In genomic region chr4:80125252-80126177, GRCh38 we compare ENCODE assay signal across 1 cellular context.
A peak's percentile ranks its signal among the peaks of the same experiment; 100 is the strongest.
TF ChIP-seq lines count a peak whose summit lies in the region.

No MANE protein-coding gene starts in this region.

TF ChIP-seq in K562, 482 proteins besides CTCF, POLR2A, EP300 and RAD21 (continued from another document and continues in another):
- 0 out of 2 replicates have a peak, but pooled peaks have one; percentile 18 for TF ChIP-seq HBP1 (CRISPR knock-in tag; IDR thresholded peaks at IDR 0.05)
- TF ChIP-seq NONO (IDR thresholded peaks at IDR 0.05; ENCODE audit: low read depth in 2 of 2, low read length in 1 of 2): no peak
- TF ChIP-seq TCF7L2 (IDR thresholded peaks at IDR 0.05; ENCODE audit: low read depth, low read length): no peak
- no peak for TF ChIP-seq ZC3H4 (CRISPR knock-in tag; IDR thresholded peaks at IDR 0.05; ENCODE audit: borderline replicate concordance)
- no peak for TF ChIP-seq ZNF134 (CRISPR knock-in tag; conservative IDR thresholded peaks at IDR 0.05)
- TF ChIP-seq HNRNPH1 (optimal IDR thresholded peaks at IDR 0.05; ENCODE audit: low read depth, low read length): no peak
- no peak; the same call in 1 of the 2 replicates for TF ChIP-seq NCOA1 (IDR thresholded peaks at IDR 0.05; ENCODE audit: low read depth)
- no peak for TF ChIP-seq KAT2B (IDR thresholded peaks at IDR 0.05; ENCODE audit: low read depth, low read length)
- TF ChIP-seq ZNF140 (CRISPR knock-in tag; IDR thresholded peaks at IDR 0.05): no peak
- no peak for TF ChIP-seq RBM17 (IDR thresholded peaks at IDR 0.05; ENCODE audit: borderline replicate concordance, low read depth, low read length)
- TF ChIP-seq ZNF239 (CRISPR knock-in tag; IDR thresholded peaks at IDR 0.05): 0 out of 2 replicates have a peak, but pooled peaks have one; percentile 12
- no peak for TF ChIP-seq MBD2 (IDR thresholded peaks at IDR 0.05; ENCODE audit: borderline replicate concordance, low read depth)
- TF ChIP-seq XRCC4 (IDR thresholded peaks at IDR 0.05; ENCODE audit: extremely low read depth, insufficient read depth, insufficient read length): no peak
- TF ChIP-seq BCL6 (CRISPR knock-in tag; IDR thresholded peaks at IDR 0.05): no peak
- no peak for TF ChIP-seq SAP30 (IDR thresholded peaks at IDR 0.05; ENCODE audit: borderline replicate concordance, insufficient read depth, low read depth, low read length, poor library complexity, severe bottlenecking)
- no peak for TF ChIP-seq ZNF717 (CRISPR knock-in tag; IDR thresholded peaks at IDR 0.05)
- peak; percentile 52; the same call in 1 of the 2 replicates for TF ChIP-seq ZNF24 (IDR thresholded peaks at IDR 0.05)
- no peak for TF ChIP-seq JUNB (CRISPR knock-in tag; conservative IDR thresholded peaks at IDR 0.05)
- no peak for TF ChIP-seq PATZ1 (CRISPR knock-in tag; IDR thresholded peaks at IDR 0.05; ENCODE audit: borderline replicate concordance)
- TF ChIP-seq U2AF2 (optimal IDR thresholded peaks at IDR 0.05; ENCODE audit: low read depth, low read length): no peak
- TF ChIP-seq E4F1 (CRISPR knock-in tag; IDR thresholded peaks at IDR 0.05; ENCODE audit: borderline replicate concordance): 0 out of 2 replicates have a peak, but pooled peaks have one; percentile 27
- TF ChIP-seq TCFL5 (CRISPR knock-in tag; conservative IDR thresholded peaks at IDR 0.05): no peak
- no peak for TF ChIP-seq ARHGAP35 (IDR thresholded peaks at IDR 0.05; ENCODE audit: partially characterized antibody)
- TF ChIP-seq SREBF1 (IDR thresholded peaks at IDR 0.05; ENCODE audit: borderline replicate concordance, low read depth, low read length): no peak
- no peak for TF ChIP-seq BDP1 (IDR thresholded peaks at IDR 0.05; ENCODE audit: insufficient read depth, insufficient read length)
- TF ChIP-seq ZNF518B (CRISPR knock-in tag; IDR thresholded peaks at IDR 0.05): no peak
- TF ChIP-seq DMBX1 (CRISPR knock-in tag; IDR thresholded peaks at IDR 0.05; ENCODE audit: borderline replicate concordance): 0 out of 2 replicates have a peak, but pooled peaks have one; percentile 14
- no peak for TF ChIP-seq TCF7 (IDR thresholded peaks at IDR 0.05; ENCODE audit: borderline replicate concordance)
- no peak for TF ChIP-seq SUPT5H (IDR thresholded peaks at IDR 0.05)
- TF ChIP-seq SAFB2 (IDR thresholded peaks at IDR 0.05; ENCODE audit: borderline replicate concordance, low read depth, low read length, severe bottlenecking): no peak
- TF ChIP-seq SMARCC2 (IDR thresholded peaks at IDR 0.05; ENCODE audit: low read depth): no peak; the same call in none of the 2 replicates
- TF ChIP-seq CGGBP1 (CRISPR knock-in tag; IDR thresholded peaks at IDR 0.05): no peak
- peak; percentile 91; the same call in 1 of the 2 replicates for TF ChIP-seq ARID3A (IDR thresholded peaks at IDR 0.05; ENCODE audit: borderline replicate concordance, low read depth, low read length)
- TF ChIP-seq PCBP1 (IDR thresholded peaks at IDR 0.05; ENCODE audit: low read depth, low read length, poor library complexity, severe bottlenecking): no peak
- peak; percentile 20; the same call in 1 of the 2 replicates for TF ChIP-seq TAL1 (IDR thresholded peaks at IDR 0.05)
- no peak for TF ChIP-seq TAF1 (IDR thresholded peaks at IDR 0.05; ENCODE audit: control insufficient read depth, extremely low read depth, insufficient read depth, low read length, severe bottlenecking)
- TF ChIP-seq CREB5 (CRISPR knock-in tag; IDR thresholded peaks at IDR 0.05): no peak
- TF ChIP-seq ZBTB26 (CRISPR knock-in tag; IDR thresholded peaks at IDR 0.05): no peak
- TF ChIP-seq NFYB (IDR thresholded peaks at IDR 0.05; ENCODE audit: extremely low read depth, insufficient read length): no peak
- TF ChIP-seq ESRRB (CRISPR knock-in tag; IDR thresholded peaks at IDR 0.05; ENCODE audit: borderline replicate concordance): no peak
- 0 out of 2 replicates have a peak, but pooled peaks have one; percentile 31 for TF ChIP-seq THRB (CRISPR knock-in tag; conservative IDR thresholded peaks at IDR 0.05)
- TF ChIP-seq PTTG1 (tag; IDR thresholded peaks at IDR 0.05; ENCODE audit: low read depth): no peak
- no peak for TF ChIP-seq ARNT (IDR thresholded peaks at IDR 0.05)
- no peak for TF ChIP-seq ZNF232 (CRISPR knock-in tag; IDR thresholded peaks at IDR 0.05)
- no peak for TF ChIP-seq GMEB1 (CRISPR knock-in tag; IDR thresholded peaks at IDR 0.05)
- TF ChIP-seq RFX1 (IDR thresholded peaks at IDR 0.05): 0 out of 2 replicates have a peak, but pooled peaks have one; percentile 4
- TF ChIP-seq ZKSCAN8 (CRISPR knock-in tag; IDR thresholded peaks at IDR 0.05): no peak
- no peak for TF ChIP-seq SNRNP70 (optimal IDR thresholded peaks at IDR 0.05; ENCODE audit: low read depth, low read length)
- no peak for TF ChIP-seq CBX2 (IDR thresholded peaks at IDR 0.05; ENCODE audit: insufficient read depth, low read length, poor library complexity, severe bottlenecking)
- no peak for TF ChIP-seq SNIP1 (IDR thresholded peaks at IDR 0.05; ENCODE audit: low read depth)
- TF ChIP-seq RFX7 (CRISPR knock-in tag; IDR thresholded peaks at IDR 0.05): no peak
- peak; percentile 78 for TF ChIP-seq MAFK (IDR thresholded peaks at IDR 0.05; ENCODE audit: low read length)
- TF ChIP-seq ZNF696 (CRISPR knock-in tag; conservative IDR thresholded peaks at IDR 0.05): no peak
